11 cellular contexts compared by ENCODE assay signal in the genomic region with DNA sequence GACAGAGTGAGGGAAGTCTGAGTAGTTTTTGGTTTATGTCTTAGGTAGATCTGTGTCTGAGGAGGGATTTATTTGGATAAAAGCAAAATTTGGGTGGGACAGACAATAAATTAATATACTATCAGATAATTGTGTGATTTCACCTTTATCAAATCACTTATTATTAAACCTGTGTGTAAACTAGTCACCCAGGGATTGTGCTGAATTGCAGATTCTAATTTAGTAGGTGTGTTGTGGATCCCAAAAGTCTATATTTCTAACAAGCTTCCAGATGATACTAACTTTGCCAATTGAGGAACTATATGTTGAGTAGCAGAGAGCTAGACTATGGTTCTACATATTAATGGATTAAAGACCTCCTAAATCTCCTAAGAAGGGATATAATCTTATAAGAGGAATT.
"Had no signal": no experiment of that assay in that cellular context is flagged by ENCODE, and none has a peak within 500 bp of the region (broad histone marks: within the 10 kb centered on the region; RNA-seq: fewer than 3 reads in every experiment).

No MANE protein-coding gene starts in this region.

- FAIRE-seq: H1, H54 had no signal

- H3K4me2 ChIP-seq: GM23338 had no signal

- H3K9ac ChIP-seq: GM23248 had no signal

- H3K4me3 ChIP-seq: GM23248, GM23338, HAP-1 had no signal

- DNase-seq: GM23248, GOT3, H7, H9, HCEC 1CT, HFFc6 had no signal

- H3K4me3 Mint-ChIP-seq: GM23338, H9, HFFc6 had no signal

- H3K4me1 ChIP-seq: HAP-1 had no signal

- ATAC-seq: GM23338, HCT116 had no signal

- H2AFZ ChIP-seq: GM23248, GM23338 had no signal

- H3K27ac Mint-ChIP-seq: GM23338, H9, HFFc6 had no signal

- H3K4me1 Mint-ChIP-seq: GM23338, H9 had no signal

- H3K27ac ChIP-seq: GM23248 had no signal

- H3K36me3 ChIP-seq: HAP-1 had no signal
